Comparison of ENCODE assay signal across 9 cellular contexts in the genomic region with DNA sequence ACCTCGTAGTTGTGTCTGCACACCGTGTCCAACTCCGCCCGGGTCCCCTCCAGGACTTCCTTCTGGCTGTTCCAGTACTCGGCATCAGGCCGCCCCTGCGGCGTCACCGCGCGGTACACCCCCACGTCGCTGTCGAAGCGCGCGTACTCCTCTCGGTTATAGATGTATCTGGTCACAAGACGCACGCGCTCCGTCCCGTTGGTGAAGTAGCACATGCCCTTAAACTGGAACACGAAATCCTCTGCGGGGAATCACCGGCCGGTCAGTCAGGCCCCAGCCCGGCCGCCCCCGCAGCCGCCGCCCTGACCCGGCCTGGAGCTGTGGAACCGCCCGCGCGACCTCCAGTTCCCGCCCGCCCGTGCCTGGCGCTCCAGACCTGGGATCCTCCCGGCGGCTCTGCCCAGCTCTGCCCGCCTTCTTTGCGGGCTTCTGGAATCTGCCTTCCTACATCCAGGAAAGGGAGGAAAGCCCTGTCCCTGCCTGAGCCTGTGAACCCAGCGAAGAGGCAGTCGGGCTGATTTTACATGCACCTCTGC. TPM values are rescaled to one million over a fixed set of nuclear protein-coding genes. Genes with fewer than 3 reads are reported as not detected.
A peak's percentile ranks its signal among the peaks of the same experiment; 100 is the strongest.
DNase-seq lines count a peak whose midpoint lies in the region; ATAC-seq lines count a peak whose summit lies in the region.
"Had no signal": no experiment of that assay in that cellular context is flagged by ENCODE, and none has a peak within 500 bp of the region (broad histone marks: within the 10 kb centered on the region; RNA-seq: fewer than 3 reads in every experiment).

No MANE protein-coding gene starts in this region.

- H3K27me3 ChIP-seq in right cardiac atrium (ENCODE audit: control insufficient read depth, insufficient read depth) = no peaks in the 10 kb centered on the region

- peak; percentile 9 for DNase-seq in activated CD8-positive, alpha-beta memory T cell treated with anti-CD3 and anti-CD28 coated beads, Interleukin-2, amount 50 U/mL, for 1 hour (ENCODE audit: extremely low read depth)
- DNase-seq in right cardiac atrium = peak; percentile 35 to 76 (median 74)
- peak; percentile 22 to 50 for DNase-seq in stimulated activated CD8-positive, alpha-beta memory T cell treated with anti-CD3 and anti-CD28 coated beads, Interleukin-7, amount 100 ng/mL, for 4 hours (ENCODE audit: low read depth in 2 of 2)
- no peak for DNase-seq in NCI-H446 (lab: John Stamatoyannopoulos, UW)
- no peak for DNase-seq in NCI-H2196 (lab: John Stamatoyannopoulos, UW; ENCODE audit: unreplicated experiment)
- no peak for DNase-seq in H4 (ENCODE audit: low spot score)

- H3K27ac ChIP-seq in right cardiac atrium (ENCODE audit: low read length) = peak overlapping the region; percentile 84

- H3K9me3 ChIP-seq in right cardiac atrium (ENCODE audit: control insufficient read depth, low read length) = no peaks in the 10 kb centered on the region

- H3K4me3 ChIP-seq in right cardiac atrium (ENCODE audit: low read length) = peak overlapping the region; percentile 43

- under 1% methylated on average over 47 of the region's 47 CpGs for WGBS in right cardiac atrium

- no peaks in the 10 kb centered on the region for H3K4me1 ChIP-seq in right cardiac atrium (ENCODE audit: control insufficient read depth, insufficient read depth, low read length)

- intact Hi-C loops in right cardiac atrium (cut with DNase I) = no loop called here

- ATAC-seq in HG02970 (IDR thresholded peaks at IDR 0.05; ENCODE audit: low FRiP score, unreplicated experiment) (peak; percentile 36), right cardiac atrium (peak; percentile 64 to 76), HG02610 (IDR thresholded peaks at IDR 0.05; ENCODE audit: unreplicated experiment) (no peak)

RNA-seq across cellular contexts. Expression of a gene that starts 1.6 kb away (rescaled TPM):
- 10 to 100 TPM in 3 of 4 donors, 1 to 10 TPM in 1; 5.7 to 15.0 (median 14.8) TPM for total RNA-seq in right cardiac atrium
- 19.8 TPM for polyA plus RNA-seq in right cardiac atrium
- total RNA-seq in H4 (2014; rRNA removed; shearing (Covaris generic)) = not detected in 2 replicates
- total RNA-seq: HT-29 had no signal

RNA-seq across cellular contexts. Expression of a gene that starts 27.7 kb away (rescaled TPM):
- 10 to 100 TPM in 2 of 4 donors, 1 to 10 TPM in 2; 6.5 to 18.4 (median 8.9) TPM for total RNA-seq in right cardiac atrium
- polyA plus RNA-seq in right cardiac atrium = 6.0 TPM
- not detected in 2 replicates for total RNA-seq in H4 (2014; rRNA removed; shearing (Covaris generic))
- total RNA-seq: HT-29 had no signal

Comparison
In these comparisons a context has a peak if more than half of its experiments do, and no peak if none do; other contexts are left out.
1. DNase-seq: peak in activated CD8-positive, alpha-beta memory T cell treated with anti-CD3 and anti-CD28 coated beads, Interleukin-2, amount 50 U/mL, for 1 hour (single experiment), right cardiac atrium (3 of 3) and stimulated activated CD8-positive, alpha-beta memory T cell treated with anti-CD3 and anti-CD28 coated beads, Interleukin-7, amount 100 ng/mL, for 4 hours (2 of 2); none in NCI-H446 (0 of 2), NCI-H2196 (single experiment) and H4 (single experiment).